In genomic region chr6:36120979-36121706, GRCh38 we compare ENCODE assay signal across 1 cellular context.
TF ChIP-seq lines count a peak whose summit lies in the region.

No MANE protein-coding gene starts in this region.

TF ChIP-seq in K562, 482 proteins besides CTCF, POLR2A, EP300 and RAD21 (continued from another document):
- no peak for TF ChIP-seq PRDM10 (IDR thresholded peaks at IDR 0.05; ENCODE audit: partially characterized antibody)
- 0 out of 2 replicates have a peak, but pooled peaks have one; percentile 18 for TF ChIP-seq CEBPG (CRISPR knock-in tag; IDR thresholded peaks at IDR 0.05)
- no peak for TF ChIP-seq CEBPG (tag; conservative IDR thresholded peaks at IDR 0.05 in 1 of 2, IDR thresholded peaks at IDR 0.05 in 1 of 2)
- 0 out of 4 replicates have a peak, but pooled peaks of 1 of the 2 experiments have one; percentile 13 for TF ChIP-seq NRF1 (conservative IDR thresholded peaks at IDR 0.05 in 1 of 2, IDR thresholded peaks at IDR 0.05 in 1 of 2)
- peak; percentile 30; the same call in 1 of the 2 replicates for TF ChIP-seq POLR2G (IDR thresholded peaks at IDR 0.05; ENCODE audit: low read depth, low read length)
- TF ChIP-seq GATAD2B (IDR thresholded peaks at IDR 0.05; ENCODE audit: borderline replicate concordance) = peak; percentile 55; the same call in 1 of the 2 replicates
- TF ChIP-seq NR4A1 (CRISPR knock-in tag; IDR thresholded peaks at IDR 0.05) = 0 out of 2 replicates have a peak, but pooled peaks have one; percentile 57
- TF ChIP-seq NR4A1 (tag; IDR thresholded peaks at IDR 0.05) = no peak
- peak; percentile 93 for TF ChIP-seq PKNOX1 (IDR thresholded peaks at IDR 0.05)
- 0 out of 2 replicates have a peak, but pooled peaks have one; percentile 36 for TF ChIP-seq FOXP1 (CRISPR knock-in tag; IDR thresholded peaks at IDR 0.05)
- TF ChIP-seq MEIS2 (IDR thresholded peaks at IDR 0.05; ENCODE audit: partially characterized antibody) = peak; percentile 95
- peak; percentile 94 for TF ChIP-seq TFAP4 (CRISPR knock-in tag; IDR thresholded peaks at IDR 0.05; ENCODE audit: borderline replicate concordance)
- peak; percentile 51 for TF ChIP-seq CBFA2T3 (IDR thresholded peaks at IDR 0.05)
- no peak for TF ChIP-seq ZFP36 (IDR thresholded peaks at IDR 0.05; ENCODE audit: low read depth, low read length, partially characterized antibody)
- TF ChIP-seq ZMIZ1 (IDR thresholded peaks at IDR 0.05; ENCODE audit: low read depth in 2 of 2, low read length in 2 of 2) = no peak
- no peak for TF ChIP-seq NELFE (IDR thresholded peaks at IDR 0.05; ENCODE audit: insufficient read depth, insufficient read length)
- peak; percentile 77 for TF ChIP-seq DACH1 (IDR thresholded peaks at IDR 0.05; ENCODE audit: partially characterized antibody)
- no peak for TF ChIP-seq HOXB6 (CRISPR knock-in tag; IDR thresholded peaks at IDR 0.05; ENCODE audit: borderline replicate concordance)
- TF ChIP-seq MNT (conservative IDR thresholded peaks at IDR 0.05) = 0 out of 4 replicates have a peak, but pooled peaks of 1 of the 2 experiments have one; percentile 17
- TF ChIP-seq LCOR (CRISPR knock-in tag; IDR thresholded peaks at IDR 0.05) = no peak
- TF ChIP-seq ZNF280B (CRISPR knock-in tag; IDR thresholded peaks at IDR 0.05) = no peak
- 0 out of 2 replicates have a peak, but pooled peaks have one; percentile 26 for TF ChIP-seq ZBTB17 (CRISPR knock-in tag; IDR thresholded peaks at IDR 0.05)
- peak in 1 of 2 experiments; percentile 15 for TF ChIP-seq E2F6 (IDR thresholded peaks at IDR 0.05; ENCODE audit: borderline replicate concordance in 1 of 2, extremely low read depth in 1 of 2, insufficient read depth in 1 of 2, insufficient read length in 1 of 2, low read depth in 1 of 2, low read length in 1 of 2, poor library complexity in 1 of 2, severe bottlenecking in 1 of 2)
- TF ChIP-seq HNRNPK (IDR thresholded peaks at IDR 0.05; ENCODE audit: low read depth, low read length, poor library complexity, severe bottlenecking) = no peak
- TF ChIP-seq PATZ1 (CRISPR knock-in tag; IDR thresholded peaks at IDR 0.05; ENCODE audit: borderline replicate concordance) = no peak
- TF ChIP-seq TBL1XR1 (IDR thresholded peaks at IDR 0.05; ENCODE audit: low read length in 2 of 2) = no peak
- no peak for TF ChIP-seq HMBOX1 (IDR thresholded peaks at IDR 0.05)
- 0 out of 4 replicates have a peak, but pooled peaks of 1 of the 2 experiments have one; percentile 5 for TF ChIP-seq RCOR1 (IDR thresholded peaks at IDR 0.05; ENCODE audit: borderline replicate concordance in 1 of 2, low read depth in 2 of 2, low read length in 2 of 2)
- peak; percentile 34 for TF ChIP-seq TAF9B (IDR thresholded peaks at IDR 0.05; ENCODE audit: partially characterized antibody)
- TF ChIP-seq HDAC1 (IDR thresholded peaks at IDR 0.05) = 0 out of 4 replicates have a peak, but pooled peaks of 1 of the 2 experiments have one; percentile 28
